ENCODE assay signal across 23 cellular contexts in the genomic region with DNA sequence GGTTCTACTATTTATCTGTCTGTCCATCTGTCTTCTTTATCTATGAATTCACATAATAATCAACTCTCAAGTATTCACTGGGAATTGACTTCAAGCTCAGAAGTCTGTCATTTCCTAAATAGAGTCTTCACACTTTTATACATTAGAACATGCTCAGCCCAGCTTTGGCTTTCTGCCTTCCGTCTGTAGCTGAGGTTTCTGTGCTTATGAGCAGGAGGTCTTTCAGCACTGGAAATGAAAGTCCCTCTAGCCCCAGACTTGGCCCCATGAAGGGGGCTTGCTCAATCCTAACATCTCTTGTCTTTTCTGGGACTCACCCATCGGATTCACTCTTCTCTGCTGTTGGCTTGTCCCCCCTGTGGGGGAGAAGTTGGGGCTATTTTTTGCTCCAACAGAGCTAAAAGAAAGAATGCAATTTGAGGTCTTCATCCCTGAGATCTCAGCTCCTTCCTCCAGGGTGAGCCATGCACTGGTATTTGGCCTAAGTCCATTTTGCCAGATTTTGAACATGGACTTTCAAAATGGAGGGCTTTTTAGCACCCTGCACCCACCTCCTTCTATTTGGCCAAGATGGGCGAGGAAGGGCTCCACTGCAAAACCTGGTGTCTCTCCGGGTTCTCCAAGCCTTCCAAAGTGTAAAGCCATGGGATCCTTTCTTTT.
DNase-seq lines count a peak whose midpoint lies in the region; ATAC-seq and TF ChIP-seq lines count a peak whose summit lies in the region.
"Had no signal": no experiment of that assay in that cellular context is flagged by ENCODE, and none has a peak within 500 bp of the region (broad histone marks: within the 10 kb centered on the region; RNA-seq: fewer than 3 reads in every experiment).

No MANE protein-coding gene starts in this region.

- peak; percentile 3 for DNase-seq in activated naive CD4-positive, alpha-beta T cell treated with anti-CD3 and anti-CD28 coated beads, Interleukin-2, amount 10 ng/mL, durations not matched to agents 7 days and 5 days
- DNase-seq in activated naive CD4-positive, alpha-beta T cell treated with anti-CD3 and anti-CD28 coated beads for 36 hours = no peak
- peak; percentile 15 for DNase-seq in iris pigment epithelial cell (ENCODE audit: low read depth)
- DNase-seq in thyroid gland = no peak
- DNase-seq in NCI-H1092 (lab: John Stamatoyannopoulos, UW) = no peak
- no peak for DNase-seq in T-helper 9 cell
- DNase-seq: activated CD4-positive, alpha-beta T cell treated with anti-CD3 and anti-CD28 coated beads for 48 hours; activated naive CD8-positive, alpha-beta T cell treated with anti-CD3 and anti-CD28 coated beads, Interleukin-2, amount 50 U/mL, for 24 hours; CD4-positive, CD25-positive, alpha-beta regulatory T cell; DMS 273 treated with DMSO at 0.1 percent for 48 hours; KG1; naive thymus-derived CD4-positive, alpha-beta T cell; NCI-H1694 treated with DMSO at 0.1 percent for 48 hours; SHP77 treated with DMSO at 0.1 percent for 48 hours; stimulated activated CD4-positive, alpha-beta T cell treated with anti-CD3 and anti-CD28 coated beads, Interleukin-15, amount 100 ng/mL, for 24 hours had no signal

- H3K4me1 Mint-ChIP-seq in activated naive CD4-positive, alpha-beta T cell treated with anti-CD3 and anti-CD28 coated beads, Interleukin-2, amount 10 ng/mL, durations not matched to agents 7 days and 5 days = no peaks in the 10 kb centered on the region
- H3K4me1 Mint-ChIP-seq in activated naive CD4-positive, alpha-beta T cell treated with anti-CD3 and anti-CD28 coated beads for 36 hours (ENCODE audit: low read depth) = no peaks in the 10 kb centered on the region
- H3K4me1 Mint-ChIP-seq: activated naive CD8-positive, alpha-beta T cell treated with anti-CD3 and anti-CD28 coated beads, Interleukin-2, amount 50 U/mL, for 24 hours; CD4-positive, CD25-positive, alpha-beta regulatory T cell; T-cell had no signal

- TF ChIP-seq POLR2A in thyroid gland (IDR thresholded peaks at IDR 0.05) = no peak

- H3K9ac ChIP-seq in HUES48 (ENCODE audit: low read depth, low read length) = no peak overlapping the region

- H3K36me3 ChIP-seq in HUES48 (ENCODE audit: control insufficient read depth, insufficient read depth, low read length) (no peaks in the 10 kb centered on the region), thyroid gland (no peaks in the 10 kb centered on the region)
- H3K36me3 ChIP-seq: right lobe of liver had no signal

- no peak for TF ChIP-seq CTCF in thyroid gland (IDR thresholded peaks at IDR 0.05)

- no peaks in the 10 kb centered on the region for H3K9me3 ChIP-seq in HUES48 (ENCODE audit: control insufficient read depth, insufficient read depth, low read length)
- no peaks in the 10 kb centered on the region for H3K9me3 ChIP-seq in thyroid gland
- H3K9me3 ChIP-seq: right lobe of liver had no signal

- no peak overlapping the region for H3K4me3 Mint-ChIP-seq in activated naive CD4-positive, alpha-beta T cell treated with anti-CD3 and anti-CD28 coated beads, Interleukin-2, amount 10 ng/mL, durations not matched to agents 7 days and 5 days
- no peak overlapping the region for H3K4me3 Mint-ChIP-seq in activated naive CD4-positive, alpha-beta T cell treated with anti-CD3 and anti-CD28 coated beads for 36 hours
- H3K4me3 Mint-ChIP-seq: activated naive CD8-positive, alpha-beta T cell treated with anti-CD3 and anti-CD28 coated beads, Interleukin-2, amount 50 U/mL, for 24 hours; CD4-positive, CD25-positive, alpha-beta regulatory T cell; naive thymus-derived CD4-positive, alpha-beta T cell; T-cell; type B pancreatic cell had no signal

- CTCF ChIA-PET in activated naive CD4-positive, alpha-beta T cell treated with anti-CD3 and anti-CD28 coated beads, Interleukin-2, amount 10 ng/mL, durations not matched to agents 7 days and 5 days (lab: Charles Lee) = interaction anchor here (0.6 kb wide), 1 partner anchor 343 kb away, joined by 3 read pairs; no protein-coding TSS in a partner anchor
- CTCF ChIA-PET in activated naive CD4-positive, alpha-beta T cell treated with anti-CD3 and anti-CD28 coated beads for 36 hours (lab: Charles Lee) = interaction anchor here (1.2 kb wide), 1 partner anchor 13 kb away, joined by 3 read pairs; no protein-coding TSS in a partner anchor

- intact Hi-C loops in activated naive CD4-positive, alpha-beta T cell treated with anti-CD3 and anti-CD28 coated beads for 36 hours (cut with micrococcal nuclease) = no loop called here
- intact Hi-C loops in thyroid gland (cut with DNase I) = loop anchor here (10.0 kb wide), 1 partner anchor 285 kb away; no protein-coding TSS in a partner anchor

- WGBS in thyroid gland, 2 donors = 93 to 94% methylated on average over 4 of the region's 4 CpGs

- H3K9me3 Mint-ChIP-seq in activated naive CD4-positive, alpha-beta T cell treated with anti-CD3 and anti-CD28 coated beads, Interleukin-2, amount 10 ng/mL, durations not matched to agents 7 days and 5 days = peaks cover 11% of the 10 kb centered on the region
- peaks cover 15% of the 10 kb centered on the region for H3K9me3 Mint-ChIP-seq in activated naive CD4-positive, alpha-beta T cell treated with anti-CD3 and anti-CD28 coated beads for 36 hours

- ATAC-seq in HG03139 (IDR thresholded peaks at IDR 0.05; ENCODE audit: unreplicated experiment) = no peak
- ATAC-seq: activated naive CD8-positive, alpha-beta T cell treated with anti-CD3 and anti-CD28 coated beads, Interleukin-2, amount 50 U/mL, for 24 hours; HCT116; naive thymus-derived CD4-positive, alpha-beta T cell; right lobe of liver; T-cell had no signal

- H3K27me3 Mint-ChIP-seq in activated naive CD4-positive, alpha-beta T cell treated with anti-CD3 and anti-CD28 coated beads, Interleukin-2, amount 10 ng/mL, durations not matched to agents 7 days and 5 days = peaks cover 32% of the 10 kb centered on the region
- no peaks in the 10 kb centered on the region for H3K27me3 Mint-ChIP-seq in activated naive CD4-positive, alpha-beta T cell treated with anti-CD3 and anti-CD28 coated beads for 36 hours (ENCODE audit: low read depth)
- H3K27me3 Mint-ChIP-seq: type B pancreatic cell had no signal

- H3K36me3 Mint-ChIP-seq in activated naive CD4-positive, alpha-beta T cell treated with anti-CD3 and anti-CD28 coated beads, Interleukin-2, amount 10 ng/mL, durations not matched to agents 7 days and 5 days = no peaks in the 10 kb centered on the region
- H3K36me3 Mint-ChIP-seq in activated naive CD4-positive, alpha-beta T cell treated with anti-CD3 and anti-CD28 coated beads for 36 hours (ENCODE audit: low read depth) = no peaks in the 10 kb centered on the region
- H3K36me3 Mint-ChIP-seq: CD4-positive, CD25-positive, alpha-beta regulatory T cell; T-cell; type B pancreatic cell had no signal

- no peak overlapping the region for H3K27ac Mint-ChIP-seq in activated naive CD4-positive, alpha-beta T cell treated with anti-CD3 and anti-CD28 coated beads, Interleukin-2, amount 10 ng/mL, durations not matched to agents 7 days and 5 days
- no peak overlapping the region for H3K27ac Mint-ChIP-seq in activated naive CD4-positive, alpha-beta T cell treated with anti-CD3 and anti-CD28 coated beads for 36 hours
- H3K27ac Mint-ChIP-seq: activated naive CD8-positive, alpha-beta T cell treated with anti-CD3 and anti-CD28 coated beads, Interleukin-2, amount 50 U/mL, for 24 hours; activated T-helper 2 cell treated with anti-CD3 and anti-CD28 coated beads, Interferon-gamma antibody, Interleukin-2, Interleukin-4, amounts not matched to agents 10 μg/mL and 5 μg/mL and 100 μg/mL, durations not matched to agents 14 hours and 24 hours and 36 hours; CD4-positive, CD25-positive, alpha-beta regulatory T cell; naive thymus-derived CD4-positive, alpha-beta T cell; T-cell; type B pancreatic cell had no signal

- peaks cover 4% of the 10 kb centered on the region; the same call in 1 of the 2 replicates for H3K4me1 ChIP-seq in HUES48 (ENCODE audit: control insufficient read depth, insufficient read depth, low read length)
- H3K4me1 ChIP-seq in thyroid gland = peaks cover 6 to 42% of the 10 kb centered on the region in 2 donors

- H3K4me3 ChIP-seq in HUES48 (ENCODE audit: low read depth, low read length) (no peak overlapping the region), thyroid gland (replicated peaks in 1 of 3) (no peak overlapping the region)
- H3K4me3 ChIP-seq: coronary artery, right lobe of liver had no signal

- H3K27me3 ChIP-seq in HUES48 (ENCODE audit: control insufficient read depth, insufficient read depth, low read length) = no peaks in the 10 kb centered on the region
- no peaks in the 10 kb centered on the region for H3K27me3 ChIP-seq in thyroid gland
- H3K27me3 ChIP-seq: right lobe of liver had no signal

- H3K27ac ChIP-seq in HUES48 (ENCODE audit: low read depth, low read length) = peak overlapping the region; percentile 12
- peak overlapping the region in 2 of 3 donors; percentile 17 to 40 for H3K27ac ChIP-seq in thyroid gland
- H3K27ac ChIP-seq: coronary artery, right lobe of liver had no signal

Comparison
In these comparisons a context has a peak if more than half of its experiments do, and no peak if none do; other contexts are left out.
1. DNase-seq: peak in activated naive CD4-positive, alpha-beta T cell treated with anti-CD3 and anti-CD28 coated beads, Interleukin-2, amount 10 ng/mL, durations not matched to agents 7 days and 5 days (single experiment) and iris pigment epithelial cell (single experiment); none in activated naive CD4-positive, alpha-beta T cell treated with anti-CD3 and anti-CD28 coated beads for 36 hours (single experiment), thyroid gland (0 of 2), NCI-H1092 (single experiment) and T-helper 9 cell (single experiment).